ENCODE assay signal across 21 cellular contexts in genomic region chr1:98923667-98924066, GRCh38.
"Had no signal": no experiment of that assay in that cellular context is flagged by ENCODE, and none has a peak within 500 bp of the region (broad histone marks: within the 10 kb centered on the region; RNA-seq: fewer than 3 reads in every experiment).

No MANE protein-coding gene starts in this region.

- ATAC-seq: activated CD4-positive, alpha-beta T cell treated with anti-CD3 and anti-CD28 coated beads for 36 hours; left lung; lower lobe of right lung; mucosa of descending colon; right lobe of liver; T-helper 17 cell had no signal

- H3K27ac Mint-ChIP-seq: activated B cell treated with CpG ODN at 0.5 μM for 24 hours; activated CD4-positive, alpha-beta T cell treated with anti-CD3 and anti-CD28 coated beads for 36 hours; nephron; T-helper 17 cell had no signal

- DNase-seq: activated B cell treated with CpG ODN at 0.5 μM for 24 hours; activated CD4-positive, alpha-beta T cell treated with anti-CD3 and anti-CD28 coated beads for 36 hours; activated CD8-positive, alpha-beta memory T cell treated with anti-CD3 and anti-CD28 coated beads for 24 hours; activated effector memory CD4-positive, alpha-beta T cell treated with anti-CD3 and anti-CD28 coated beads, Interleukin-2, amount 50 U/mL, for 16 hours; activated naive CD4-positive, alpha-beta T cell treated with anti-CD3 and anti-CD28 coated beads, Interleukin-2, amount 50 U/mL, for 16 hours; dermis blood vessel endothelial cell; effector CD4-positive, alpha-beta T cell; kidney glomerular epithelial cell; left lung; lower lobe of right lung; mucosa of descending colon; right lobe of liver; stimulated activated CD4-positive, alpha-beta T cell treated with anti-CD3 and anti-CD28 coated beads, Interleukin-2, amount 100 ng/mL, for 48 hours; stomach; T-helper 17 cell; T1000; thyroid gland; upper lobe of left lung had no signal

- H3K4me1 Mint-ChIP-seq: activated B cell treated with CpG ODN at 0.5 μM for 24 hours; activated CD4-positive, alpha-beta T cell treated with anti-CD3 and anti-CD28 coated beads for 36 hours; nephron had no signal

- H3K27me3 Mint-ChIP-seq: activated B cell treated with CpG ODN at 0.5 μM for 24 hours; activated CD4-positive, alpha-beta T cell treated with anti-CD3 and anti-CD28 coated beads for 36 hours; T-helper 17 cell had no signal

- H3K9me3 ChIP-seq: breast epithelium, left lung, lower lobe of right lung, mucosa of descending colon, right lobe of liver, stomach, thyroid gland, upper lobe of left lung, vagina had no signal

- H3K4me1 ChIP-seq: breast epithelium, left lung, lower lobe of right lung, right lobe of liver, stomach, thyroid gland, upper lobe of left lung, vagina had no signal

- H3K4me3 ChIP-seq: breast epithelium, left lung, lower lobe of right lung, mucosa of descending colon, right lobe of liver, stomach, thyroid gland, upper lobe of left lung, vagina had no signal

- H3K27ac ChIP-seq: breast epithelium, left lung, lower lobe of right lung, right lobe of liver, stomach, thyroid gland, upper lobe of left lung, vagina had no signal

- H3K27me3 ChIP-seq: breast epithelium, left lung, right lobe of liver, stomach, thyroid gland, upper lobe of left lung, vagina had no signal

- H3K36me3 ChIP-seq: breast epithelium, left lung, lower lobe of right lung, right lobe of liver, stomach, thyroid gland, upper lobe of left lung, vagina had no signal

- H3K9me3 Mint-ChIP-seq: activated B cell treated with CpG ODN at 0.5 μM for 24 hours, nephron had no signal

- H3K4me3 Mint-ChIP-seq: activated B cell treated with CpG ODN at 0.5 μM for 24 hours; activated CD4-positive, alpha-beta T cell treated with anti-CD3 and anti-CD28 coated beads for 36 hours; nephron; T-helper 17 cell had no signal
